Comparison of ENCODE assay signal across 14 cellular contexts in genomic region chr13:75647126-75647784, GRCh38. TPM values are rescaled to one million over a fixed set of nuclear protein-coding genes. Genes with fewer than 3 reads are reported as not detected.
DNase-seq lines count a peak whose midpoint lies in the region; ATAC-seq and TF ChIP-seq lines count a peak whose summit lies in the region.
"Had no signal": no experiment of that assay in that cellular context is flagged by ENCODE, and none has a peak within 500 bp of the region (broad histone marks: within the 10 kb centered on the region; RNA-seq: fewer than 3 reads in every experiment).

No MANE protein-coding gene starts in this region.

- POLR2A ChIA-PET in T-cell (lab: Charles Lee): interaction anchor here in 1 of 2 donors (0.6 kb wide), 1 partner anchor 1279 kb away, joined by 6 read pairs; no protein-coding TSS in a partner anchor

- H3K36me3 Mint-ChIP-seq in activated T-helper 17 cell treated with anti-CD3 and anti-CD28 coated beads, Interleukin-2, amount 50 U/mL, for 72 hours (ENCODE audit: low read depth): peaks cover 5% of the 10 kb centered on the region
- H3K36me3 Mint-ChIP-seq in T-cell (peaks cover 25% of the 10 kb centered on the region), type B pancreatic cell (peaks cover 6% of the 10 kb centered on the region)

- DNase-seq in GM10266 (ENCODE audit: extremely low spot score): peak; percentile 49
- no peak for DNase-seq in T-cell
- no peak for DNase-seq in type B pancreatic cell (ENCODE audit: extremely low spot score, unreplicated experiment)
- no peak for DNase-seq in NCI-H146 (lab: John Stamatoyannopoulos, UW)
- no peak for DNase-seq in left lung
- DNase-seq: glutamatergic neuron; naive thymus-derived CD4-positive, alpha-beta T cell; stimulated activated CD4-positive, alpha-beta T cell treated with anti-CD3 and anti-CD28 coated beads, Interleukin-4, amount 100 ng/mL, for 4 hours had no signal

- no peak overlapping the region for H3K4me3 ChIP-seq in left lung
- H3K4me3 ChIP-seq: BLaER1 had no signal

- no peak overlapping the region for H3K27ac ChIP-seq in left lung
- H3K27ac ChIP-seq: BLaER1 had no signal

- intact Hi-C loops in left lung (cut with DNase I): no loop called here

- no peaks in the 10 kb centered on the region for H3K9me3 ChIP-seq in left lung
- H3K9me3 ChIP-seq: BLaER1 had no signal

- H3K27ac Mint-ChIP-seq in activated T-helper 17 cell treated with anti-CD3 and anti-CD28 coated beads, Interleukin-2, amount 50 U/mL, for 72 hours: no peak overlapping the region
- H3K27ac Mint-ChIP-seq in T-cell (no peak overlapping the region), type B pancreatic cell (no peak overlapping the region)
- H3K27ac Mint-ChIP-seq: brain; naive thymus-derived CD4-positive, alpha-beta T cell had no signal

- H3K9me3 Mint-ChIP-seq in activated T-helper 17 cell treated with anti-CD3 and anti-CD28 coated beads, Interleukin-2, amount 50 U/mL, for 72 hours: peaks cover 3% of the 10 kb centered on the region
- H3K9me3 Mint-ChIP-seq in T-cell (no peaks in the 10 kb centered on the region), type B pancreatic cell (peaks cover 4% of the 10 kb centered on the region)
- H3K9me3 Mint-ChIP-seq: brain; naive thymus-derived CD4-positive, alpha-beta T cell had no signal

- no peaks in the 10 kb centered on the region for H3K27me3 ChIP-seq in left lung
- H3K27me3 ChIP-seq: BLaER1 had no signal

- no peaks in the 10 kb centered on the region for H3K4me1 ChIP-seq in left lung
- H3K4me1 ChIP-seq: BLaER1 had no signal

- H3K4me3 Mint-ChIP-seq in activated T-helper 17 cell treated with anti-CD3 and anti-CD28 coated beads, Interleukin-2, amount 50 U/mL, for 72 hours: no peak overlapping the region
- no peak overlapping the region for H3K4me3 Mint-ChIP-seq in T-cell
- no peak overlapping the region for H3K4me3 Mint-ChIP-seq in type B pancreatic cell
- H3K4me3 Mint-ChIP-seq: brain; naive thymus-derived CD4-positive, alpha-beta T cell had no signal

- no peaks in the 10 kb centered on the region for H3K27me3 Mint-ChIP-seq in activated T-helper 17 cell treated with anti-CD3 and anti-CD28 coated beads, Interleukin-2, amount 50 U/mL, for 72 hours
- H3K27me3 Mint-ChIP-seq in T-cell (no peaks in the 10 kb centered on the region), type B pancreatic cell (no peaks in the 10 kb centered on the region)
- H3K27me3 Mint-ChIP-seq: brain; naive thymus-derived CD4-positive, alpha-beta T cell had no signal

- peaks cover 10% of the 10 kb centered on the region for H3K4me1 Mint-ChIP-seq in activated T-helper 17 cell treated with anti-CD3 and anti-CD28 coated beads, Interleukin-2, amount 50 U/mL, for 72 hours
- H3K4me1 Mint-ChIP-seq in T-cell: peaks cover 0 to 2% (median 0%) of the 10 kb centered on the region in 3 donors
- no peaks in the 10 kb centered on the region for H3K4me1 Mint-ChIP-seq in type B pancreatic cell (ENCODE audit: unreplicated experiment)
- H3K4me1 Mint-ChIP-seq: brain; naive thymus-derived CD4-positive, alpha-beta T cell had no signal

- ATAC-seq in GM19455 (IDR thresholded peaks at IDR 0.05; ENCODE audit: unreplicated experiment) (peak; percentile 84), HG02981 (IDR thresholded peaks at IDR 0.05; ENCODE audit: unreplicated experiment) (peak; percentile 78), T-cell (replicated peaks in 1 of 4) (no peak), left lung (no peak)
- ATAC-seq in activated T-helper 17 cell treated with anti-CD3 and anti-CD28 coated beads, Interleukin-2, amount 50 U/mL, for 72 hours (replicated peaks): peak; percentile 60
- ATAC-seq: activated CD4-positive, CD25-positive, alpha-beta regulatory T cell treated with anti-CD3 and anti-CD28 coated beads, Interleukin-2, amount 50 U/mL, for 24 hours; naive thymus-derived CD4-positive, alpha-beta T cell had no signal

- CTCF ChIA-PET in T-cell (lab: Charles Lee): interaction anchor here in 1 of 2 donors (0.6 kb wide), 1 partner anchor 20 kb away, joined by 3 read pairs; no protein-coding TSS in a partner anchor

- H3K36me3 ChIP-seq in left lung: no peaks in the 10 kb centered on the region
- H3K36me3 ChIP-seq: BLaER1 had no signal

- no peak for TF ChIP-seq CTCF in GM10266 (IDR thresholded peaks at IDR 0.05; ENCODE audit: control insufficient read depth, insufficient read depth, low read depth, missing control alignments)
- no peak for TF ChIP-seq CTCF in type B pancreatic cell (conservative IDR thresholded peaks at IDR 0.05)
- TF ChIP-seq CTCF in left lung (IDR thresholded peaks at IDR 0.05): no peak

RNA-seq across cellular contexts. Expression of gene LMO7, which starts 11.1 kb away (rescaled TPM):
- total RNA-seq in activated T-helper 17 cell treated with anti-CD3 and anti-CD28 coated beads, Interleukin-2, amount 50 U/mL, for 72 hours: 10 to 100 TPM in 1 of 2 donors, 1 to 10 TPM in 1; 6.5 to 21.1 TPM
- 10 to 100 TPM; 22.6 to 46.8 (median 34.0) TPM for total RNA-seq in T-cell
- total RNA-seq in type B pancreatic cell (ENCODE audit: low replicate concordance): 73.3 and 253 TPM in 2 replicates
- 100 to 1,000 TPM; 360 to 669 TPM for total RNA-seq in left lung

Comparison
In these comparisons a context has a peak if more than half of its experiments do, and no peak if none do; other contexts are left out.
1. ATAC-seq: peak in GM19455 (single experiment), HG02981 (single experiment) and activated T-helper 17 cell treated with anti-CD3 and anti-CD28 coated beads, Interleukin-2, amount 50 U/mL, for 72 hours (single experiment); none in T-cell (0 of 4) and left lung (single experiment).